ENCODE assay signal across 8 cellular contexts in genomic region chr12:94561943-94562411, GRCh38.
A peak's percentile ranks its signal among the peaks of the same experiment; 100 is the strongest.
DNase-seq lines count a peak whose midpoint lies in the region; FAIRE-seq and TF ChIP-seq lines count a peak whose summit lies in the region.

No MANE protein-coding gene starts in this region.

- peaks cover 0 to 3% (median 0%) of the 10 kb centered on the region in 4 donors for H3K4me1 ChIP-seq in tibial artery

- H3K27me3 Mint-ChIP-seq in HFFc6 (ENCODE audit: insufficient read depth), result peaks cover 20% of the 10 kb centered on the region

- no peak overlapping the region for H3K27ac ChIP-seq in tibial artery

- no peak for FAIRE-seq in HTR-8/SVneo (lab: Jason Lieb, UNC)

- no peaks in the 10 kb centered on the region for H3K9me3 Mint-ChIP-seq in HFFc6

- no peak overlapping the region for H3K27ac Mint-ChIP-seq in HFFc6

- H3K4me3 Mint-ChIP-seq in HFFc6, result no peak overlapping the region

- H3K9me3 ChIP-seq in tibial artery, result no peaks in the 10 kb centered on the region

- no peaks in the 10 kb centered on the region for H3K36me3 Mint-ChIP-seq in HFFc6 (ENCODE audit: low read depth)

- TF ChIP-seq CTCF in HFFc6 (IDR thresholded peaks at IDR 0.05) (no peak), tibial artery (IDR thresholded peaks at IDR 0.05) (no peak)

- peaks cover 4% of the 10 kb centered on the region; the same call in 1 of the 2 replicates for H3K4me1 Mint-ChIP-seq in HFFc6 (ENCODE audit: low read depth)

- intact Hi-C loops in head of caudate nucleus (cut with DNase I), result loop anchor here (5.0 kb wide), 1 partner anchor 90 kb away; the partner anchor contains the start of gene TMCC3
- intact Hi-C loops in tibial artery (cut with DNase I; ENCODE audit: low total_unique reads), result no loop called here

- H3K27me3 ChIP-seq in tibial artery, result no peaks in the 10 kb centered on the region

- no peaks in the 10 kb centered on the region for H3K36me3 ChIP-seq in tibial artery

- H3K4me3 ChIP-seq in tibial artery, result no peak overlapping the region

- DNase-seq in NCI-H1105 (lab: John Stamatoyannopoulos, UW), result peak; percentile 4
- DNase-seq in NCI-H1105 treated with DMSO at 0.1 percent for 48 hours (lab: John Stamatoyannopoulos, UW), result no peak
- peak; percentile 2 for DNase-seq in HFFc6
- DNase-seq in NCI-H446 treated with DMSO at 0.1 percent for 48 hours (lab: John Stamatoyannopoulos, UW), result peak; percentile 3
- peak; percentile 69 to 95 (median 89) for DNase-seq in head of caudate nucleus
- no peak for DNase-seq in tibial artery
- DNase-seq in SK-N-DZ (ENCODE audit: low spot score), result no peak
- DNase-seq in HTR-8/SVneo (ENCODE audit: insufficient read length, low spot score), result no peak

Comparison
In these comparisons a context has a peak if more than half of its experiments do, and no peak if none do; other contexts are left out.
1. DNase-seq: peak in NCI-H1105 (single experiment), HFFc6 (single experiment), NCI-H446 treated with DMSO at 0.1 percent for 48 hours (single experiment) and head of caudate nucleus (42 of 42); none in NCI-H1105 treated with DMSO at 0.1 percent for 48 hours (single experiment), tibial artery (0 of 2), SK-N-DZ (single experiment) and HTR-8/SVneo (single experiment).